Comparison of ENCODE assay signal across 8 cellular contexts in the genomic region with DNA sequence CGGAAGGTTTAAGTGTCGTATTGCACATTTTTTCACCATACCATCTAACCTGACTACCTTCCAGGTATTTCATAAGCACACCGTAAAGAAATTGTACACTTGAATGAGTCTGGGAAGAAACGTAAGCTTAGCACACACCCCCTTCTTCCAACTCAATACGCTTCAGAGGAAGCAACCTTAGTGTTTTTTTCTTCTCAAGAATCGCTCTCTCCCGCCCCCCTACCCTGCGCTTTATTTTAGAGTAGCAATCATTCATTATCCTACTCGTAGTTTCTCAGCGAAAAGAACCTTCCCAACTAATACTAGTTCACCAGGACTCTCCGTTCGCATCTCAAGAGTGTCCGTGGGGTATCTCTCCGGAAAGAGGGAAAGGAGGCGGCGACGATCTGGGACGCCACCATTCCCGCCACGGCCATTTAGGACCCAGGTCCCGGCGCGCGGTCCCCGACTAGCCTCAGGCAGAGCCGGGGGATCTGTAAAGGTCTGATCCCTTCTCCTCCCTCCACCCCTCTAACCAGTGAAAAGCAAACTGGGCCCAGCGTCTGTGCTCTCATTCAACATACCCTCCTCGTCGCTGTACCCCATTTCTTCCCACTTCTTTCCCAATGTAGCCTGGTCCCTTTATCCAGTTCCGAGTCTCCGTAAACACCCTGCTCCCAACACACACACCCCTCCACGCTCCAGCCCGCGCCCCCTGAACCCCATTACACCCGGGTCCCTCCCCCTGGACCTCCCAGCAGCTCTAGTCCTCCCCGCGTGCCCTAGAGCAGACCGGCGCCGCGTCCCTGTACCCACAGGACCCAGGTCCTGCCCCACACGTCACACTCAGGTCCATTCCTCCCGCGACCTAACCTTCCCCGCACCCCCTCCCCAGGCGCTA. TPM values are rescaled to one million over a fixed set of nuclear protein-coding genes. Genes with fewer than 3 reads are reported as not detected.
A peak's percentile ranks its signal among the peaks of the same experiment; 100 is the strongest.
DNase-seq lines count a peak whose midpoint lies in the region; ATAC-seq and TF ChIP-seq lines count a peak whose summit lies in the region.

No MANE protein-coding gene starts in this region.

- H3K27me3 ChIP-seq in Panc1 (ENCODE audit: control insufficient read depth, insufficient read depth, low read length) (no peaks in the 10 kb centered on the region), liver (ENCODE audit: control insufficient read depth in 4 of 4, insufficient read depth in 4 of 4, low read length in 3 of 4) (no peaks in the 10 kb centered on the region)

- intact Hi-C loops in Panc1 (cut with micrococcal nuclease; ENCODE audit: unreplicated experiment), result loop anchor here (5.0 kb wide), 1 partner anchor 98 kb away; no protein-coding TSS in a partner anchor
- intact Hi-C loops in dendritic cell treated with granulocyte-macrophage colony-stimulating factor and Interleukin-4, amounts not matched to agents 40 ng/mL and 50 ng/mL, for 4 days (cut with micrococcal nuclease), result loop anchor here (10.0 kb wide), 1 partner anchor 400 kb away; no protein-coding TSS in a partner anchor

- no TSS peak for BruUV-seq in Panc1 (replicated peaks; lab: Mats Ljungman, UMichigan)

- no peaks in the 10 kb centered on the region for H3K9me3 Mint-ChIP-seq in dendritic cell treated with granulocyte-macrophage colony-stimulating factor and Interleukin-4, amounts not matched to agents 40 ng/mL and 50 ng/mL, for 4 days

- in situ Hi-C loops in Panc1 (cut with HindIII; ENCODE audit: low pct_unique_long_range_greater_than_20kb, low sequenced_read_pairs), result no loop called here

- H3K4me3 Mint-ChIP-seq in dendritic cell treated with granulocyte-macrophage colony-stimulating factor and Interleukin-4, amounts not matched to agents 40 ng/mL and 50 ng/mL, for 4 days, result peak overlapping the region; percentile 98

- DNase-seq in Panc1 (ENCODE audit: low read depth, low spot score) (no peak), stromal cell of bone marrow (ENCODE audit: low read depth) (peak; percentile 7), GDM1 (lab: John Stamatoyannopoulos, UW) (no peak)

- CTCF ChIA-PET in Panc1 (lab: Charles Lee), result interaction anchor here (0.6 to 0.7 kb wide), 3 partner anchors 10 to 96 kb away, joined by 3 to 11 read pairs (median 4); no protein-coding TSS in a partner anchor

- 3% methylated on average over 46 of the region's 46 CpGs for WGBS in liver

- TF ChIP-seq CTCF in C4-2B (conservative IDR thresholded peaks at IDR 0.05) (no peak), Panc1 (IDR thresholded peaks at IDR 0.05) (no peak), liver (IDR thresholded peaks at IDR 0.05; ENCODE audit: low read depth, low read length, missing input control) (no peak)

- H3K27me3 Mint-ChIP-seq in dendritic cell treated with granulocyte-macrophage colony-stimulating factor and Interleukin-4, amounts not matched to agents 40 ng/mL and 50 ng/mL, for 4 days, result no peaks in the 10 kb centered on the region

- ATAC-seq in GM18511 (IDR thresholded peaks at IDR 0.05; ENCODE audit: unreplicated experiment), result peak; percentile 58
- ATAC-seq in HG03097 (IDR thresholded peaks at IDR 0.05; ENCODE audit: low FRiP score, unreplicated experiment), result peak; percentile 25
- ATAC-seq in Panc1, result peak; percentile 80

- H3K36me3 ChIP-seq in Panc1 (ENCODE audit: control insufficient read depth, insufficient read depth, low read length), result no peaks in the 10 kb centered on the region
- H3K36me3 ChIP-seq in liver (ENCODE audit: control insufficient read depth in 4 of 4, insufficient read depth in 3 of 4, low read depth in 1 of 4, low read length in 3 of 4), result no peaks in the 10 kb centered on the region

- peaks cover 8% of the 10 kb centered on the region for H3K4me1 ChIP-seq in Panc1 (ENCODE audit: control insufficient read depth, insufficient read depth, low read length)
- peaks cover 0 to 14% (median 9%) of the 10 kb centered on the region in 4 donors for H3K4me1 ChIP-seq in liver (ENCODE audit: control insufficient read depth in 4 of 4, insufficient read depth in 4 of 4, low read length in 3 of 4)

- peak overlapping the region; percentile 69 to 86 for H3K9ac ChIP-seq in liver (ENCODE audit: low read depth in 1 of 2, low read length in 2 of 2)

- POLR2A ChIA-PET in Panc1 (lab: Charles Lee), result interaction anchor here (0.5 to 0.7 kb wide), 6 partner anchors 10 to 1334 kb away, joined by 3 to 10 read pairs (median 5); no protein-coding TSS in a partner anchor

- H3K9me3 ChIP-seq in Panc1 (ENCODE audit: control insufficient read depth, insufficient read depth, low read depth, low read length) (no peaks in the 10 kb centered on the region), liver (ENCODE audit: control insufficient read depth in 4 of 4, low read length in 3 of 4) (no peaks in the 10 kb centered on the region)

- H3K36me3 Mint-ChIP-seq in dendritic cell treated with granulocyte-macrophage colony-stimulating factor and Interleukin-4, amounts not matched to agents 40 ng/mL and 50 ng/mL, for 4 days (ENCODE audit: low read depth), result peaks cover 13% of the 10 kb centered on the region

- H3K27ac ChIP-seq in C4-2B (peak overlapping the region; percentile 90), Panc1 (ENCODE audit: low read length) (peak overlapping the region; percentile 82), liver (ENCODE audit: low read depth in 1 of 2, low read length in 2 of 2) (peak overlapping the region; percentile 34 to 57)

- H3K4me1 Mint-ChIP-seq in dendritic cell treated with granulocyte-macrophage colony-stimulating factor and Interleukin-4, amounts not matched to agents 40 ng/mL and 50 ng/mL, for 4 days (ENCODE audit: low read depth), result peaks cover 21% of the 10 kb centered on the region

- TF ChIP-seq RAD21 in liver (IDR thresholded peaks at IDR 0.05), result no peak

- peak overlapping the region; percentile 97 for H3K27ac Mint-ChIP-seq in dendritic cell treated with granulocyte-macrophage colony-stimulating factor and Interleukin-4, amounts not matched to agents 40 ng/mL and 50 ng/mL, for 4 days

- H3K4me3 ChIP-seq in Panc1 (ENCODE audit: low read depth in 2 of 2, low read length in 2 of 2) (peak overlapping the region; percentile 66 to 99), liver (ENCODE audit: low read depth in 1 of 3, low read length in 3 of 3) (peak overlapping the region; percentile 72 to 95 (median 78))

TF ChIP-seq in liver, 16 proteins besides CTCF, POLR2A, EP300 and RAD21 (continues in another document):
- TF ChIP-seq REST (IDR thresholded peaks at IDR 0.05), result no peak
- TF ChIP-seq, protein P1, sequence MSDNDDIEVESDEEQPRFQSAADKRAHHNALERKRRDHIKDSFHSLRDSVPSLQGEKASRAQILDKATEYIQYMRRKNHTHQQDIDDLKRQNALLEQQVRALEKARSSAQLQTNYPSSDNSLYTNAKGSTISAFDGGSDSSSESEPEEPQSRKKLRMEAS (IDR thresholded peaks at IDR 0.05), result no peak
- TF ChIP-seq TAF1 (conservative IDR thresholded peaks at IDR 0.05), result no peak
- TF ChIP-seq, protein P2, sequence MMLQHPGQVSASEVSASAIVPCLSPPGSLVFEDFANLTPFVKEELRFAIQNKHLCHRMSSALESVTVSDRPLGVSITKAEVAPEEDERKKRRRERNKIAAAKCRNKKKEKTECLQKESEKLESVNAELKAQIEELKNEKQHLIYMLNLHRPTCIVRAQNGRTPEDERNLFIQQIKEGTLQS (IDR thresholded peaks at IDR 0.05), result no peak
- TF ChIP-seq FOXA1 (IDR thresholded peaks at IDR 0.05), result no peak
- TF ChIP-seq EGR1 (IDR thresholded peaks at IDR 0.05; ENCODE audit: low read depth in 2 of 2), result no peak
- TF ChIP-seq SP1 (IDR thresholded peaks at IDR 0.05), result no peak
- no peak for TF ChIP-seq HNF4G (IDR thresholded peaks at IDR 0.05)
- no peak for TF ChIP-seq GABPA (IDR thresholded peaks at IDR 0.05 in 1 of 2, conservative IDR thresholded peaks at IDR 0.05 in 1 of 2)

RNA-seq across cellular contexts. Expression of gene MYOZ1, which starts 16.0 kb away (rescaled TPM):
- total RNA-seq in Panc1 (2021; ENCODE audit: unreplicated experiment), result not detected
- not detected for polyA plus RNA-seq in Panc1 (2012; ENCODE audit: insufficient read length)
- under 1 TPM; 0.17 to 0.23 TPM for total RNA-seq in liver
- polyA plus RNA-seq in liver, result under 1 TPM in 1 of 2 donors, not detected in 1; 0.14 TPM

RNA-seq across cellular contexts. Expression of gene SYNPO2L, which starts 30.6 kb away (rescaled TPM):
- not detected for total RNA-seq in Panc1 (2021; ENCODE audit: unreplicated experiment)
- 0.07 TPM for polyA plus RNA-seq in Panc1 (2012; ENCODE audit: insufficient read length)
- total RNA-seq in liver, result under 1 TPM in 1 of 2 donors, not detected in 1; under 0.01 TPM
- polyA plus RNA-seq in liver, result under 1 TPM in 1 of 2 donors, not detected in 1; 0.02 TPM

RNA-seq across cellular contexts. Expression of gene USP54, which starts 34.1 kb away (rescaled TPM):
- total RNA-seq in Panc1 (2021; ENCODE audit: unreplicated experiment) (32.8 TPM), liver (1 to 10 TPM; 3.6 to 9.0 TPM)
- 15.0 TPM for polyA plus RNA-seq in Panc1 (2012; ENCODE audit: insufficient read length)
- 10 to 100 TPM in 1 of 2 donors, 1 to 10 TPM in 1; 1.3 to 10.4 TPM for polyA plus RNA-seq in liver

Comparison
In these comparisons a context has a peak if more than half of its experiments do, and no peak if none do; other contexts are left out.
1. ATAC-seq: peak in every context shown above with its lines; median percentile 80 in Panc1; 58 in GM18511; 25 in HG03097.